19 cellular contexts compared by ENCODE assay signal in genomic region chr6:80364206-80364605, GRCh38.
DNase-seq lines count a peak whose midpoint lies in the region; ATAC-seq and TF ChIP-seq lines count a peak whose summit lies in the region.
"Had no signal": no experiment of that assay in that cellular context is flagged by ENCODE, and none has a peak within 500 bp of the region (broad histone marks: within the 10 kb centered on the region; RNA-seq: fewer than 3 reads in every experiment).

No MANE protein-coding gene starts in this region.

- no peaks in the 10 kb centered on the region for H3K9me3 ChIP-seq in left ventricle myocardium inferior (replicated peaks)
- H3K9me3 ChIP-seq: A549, HAP-1 had no signal

- no peaks in the 10 kb centered on the region for H3K36me3 ChIP-seq in left ventricle myocardium inferior
- H3K36me3 ChIP-seq: HAP-1 had no signal

- no peak overlapping the region for H3K4me3 ChIP-seq in left ventricle myocardium inferior
- H3K4me3 ChIP-seq in AG10803 (ENCODE audit: low read length), result no peak overlapping the region
- H3K4me3 ChIP-seq: A549, HAP-1 had no signal

- H3K27ac ChIP-seq in left ventricle myocardium inferior (replicated peaks), result no peak overlapping the region
- H3K27ac ChIP-seq: A549 had no signal

- intact Hi-C loops in Right ventricle myocardium superior (cut with DNase I) (no loop called here), left ventricle myocardium inferior (cut with micrococcal nuclease) (no loop called here)

- no peaks in the 10 kb centered on the region for H3K27me3 ChIP-seq in left ventricle myocardium inferior (ENCODE audit: low read depth)

- ATAC-seq in Right ventricle myocardium superior (ENCODE audit: poor library complexity), result peak; percentile 72
- no peak for ATAC-seq in GM21717 (IDR thresholded peaks at IDR 0.05; ENCODE audit: unreplicated experiment)
- ATAC-seq: A549 had no signal

- DNase-seq in Right ventricle myocardium superior (no peak), left ventricle myocardium inferior (no peak), AG10803 (ENCODE audit: low read depth) (peak; percentile 17), LHCN-M2 (ENCODE audit: low read depth) (peak; percentile 30), medulla oblongata (ENCODE audit: extremely low spot score) (peak; percentile 66)
- DNase-seq in activated CD4-positive, CD25-positive, alpha-beta regulatory T cell treated with anti-CD3 and anti-CD28 coated beads, Interleukin-2, amount 50 U/mL, for 72 hours, result no peak
- no peak for DNase-seq in NK-92 treated with Interleukin-12 subunit alpha and Interleukin-12 subunit beta, amount 100 ng/mL, for 24 hours (lab: John Stamatoyannopoulos, UW)
- DNase-seq: 8988T; ACHN; Calu3; CD4-positive, alpha-beta memory T cell; COR-L47; DMS53; DMS79 treated with DMSO at 0.1 percent for 48 hours; GF-D8; GOT3 had no signal

- no peak for TF ChIP-seq CTCF in left ventricle myocardium inferior (IDR thresholded peaks at IDR 0.05; ENCODE audit: borderline replicate concordance)
- TF ChIP-seq CTCF in AG10803 (conservative IDR thresholded peaks at IDR 0.05; ENCODE audit: low read length), result no peak

- peaks cover 24% of the 10 kb centered on the region for H3K4me1 ChIP-seq in left ventricle myocardium inferior
- H3K4me1 ChIP-seq: A549, HAP-1 had no signal

Comparison
In these comparisons a context has a peak if more than half of its experiments do, and no peak if none do; other contexts are left out.
1. DNase-seq: peak in AG10803 (single experiment), LHCN-M2 (single experiment) and medulla oblongata (single experiment); none in Right ventricle myocardium superior (single experiment), left ventricle myocardium inferior (single experiment), activated CD4-positive, CD25-positive, alpha-beta regulatory T cell treated with anti-CD3 and anti-CD28 coated beads, Interleukin-2, amount 50 U/mL, for 72 hours (single experiment) and NK-92 treated with Interleukin-12 subunit alpha and Interleukin-12 subunit beta, amount 100 ng/mL, for 24 hours (single experiment).